ENCODE assay signal across 8 cellular contexts in genomic region chr15:98651581-98652220, GRCh38. TPM values are rescaled to one million over a fixed set of nuclear protein-coding genes. Genes with fewer than 3 reads are reported as not detected.
DNase-seq lines count a peak whose midpoint lies in the region; ATAC-seq lines count a peak whose summit lies in the region.

No MANE protein-coding gene starts in this region.

- no peaks in the 10 kb centered on the region for H3K27me3 ChIP-seq in adipocyte (replicated peaks; ENCODE audit: control insufficient read depth, insufficient read depth, low read length)

- peak overlapping the region; percentile 89 for H3K9ac ChIP-seq in adipocyte (ENCODE audit: low read length)

- no peaks in the 10 kb centered on the region for H3K9me3 ChIP-seq in adipocyte (ENCODE audit: control insufficient read depth, low read length)

- H3K36me3 ChIP-seq in adipocyte (ENCODE audit: control insufficient read depth, insufficient read depth, low read length, severe bottlenecking): no peaks in the 10 kb centered on the region

- CTCF ChIA-PET in activated CD4-positive, alpha-beta T cell treated with anti-CD3 and anti-CD28 coated beads for 36 hours (lab: Charles Lee): interaction anchor here (0.6 to 2.2 kb wide), 6 partner anchors 7 to 196 kb away, joined by 3 to 5 read pairs (median 4); no protein-coding TSS in a partner anchor

- peaks cover 3% of the 10 kb centered on the region for H3K36me3 Mint-ChIP-seq in activated CD4-positive, alpha-beta T cell treated with anti-CD3 and anti-CD28 coated beads for 36 hours (ENCODE audit: low read depth)
- no peaks in the 10 kb centered on the region for H3K36me3 Mint-ChIP-seq in immature natural killer cell

- no peak for ATAC-seq in activated CD4-positive, alpha-beta T cell treated with anti-CD3 and anti-CD28 coated beads for 36 hours
- no peak for ATAC-seq in GM21825 (IDR thresholded peaks at IDR 0.05; ENCODE audit: unreplicated experiment)

- peaks cover 40% of the 10 kb centered on the region for H3K4me1 Mint-ChIP-seq in activated CD4-positive, alpha-beta T cell treated with anti-CD3 and anti-CD28 coated beads for 36 hours
- peaks cover 36 to 38% of the 10 kb centered on the region in 2 donors for H3K4me1 Mint-ChIP-seq in immature natural killer cell

- peak overlapping the region; percentile 91 for H3K27ac Mint-ChIP-seq in activated CD4-positive, alpha-beta T cell treated with anti-CD3 and anti-CD28 coated beads for 36 hours
- H3K27ac Mint-ChIP-seq in immature natural killer cell: peak overlapping the region; percentile 90 to 97 (median 96)

- peak overlapping the region; percentile 90 for H3K4me3 ChIP-seq in adipocyte (ENCODE audit: low read length)

- intact Hi-C loops in activated CD4-positive, alpha-beta T cell treated with anti-CD3 and anti-CD28 coated beads for 36 hours (cut with DNase I, micrococcal nuclease): loop anchor here (1.0 to 10.0 kb wide), 2 partner anchors 18 to 423 kb away; no protein-coding TSS in a partner anchor

- no peaks in the 10 kb centered on the region for H3K9me3 Mint-ChIP-seq in activated CD4-positive, alpha-beta T cell treated with anti-CD3 and anti-CD28 coated beads for 36 hours (ENCODE audit: low read depth)
- H3K9me3 Mint-ChIP-seq in immature natural killer cell: peaks cover 0 to 2% (median 0%) of the 10 kb centered on the region in 6 donors

- peak overlapping the region; percentile 89 for H3K4me3 Mint-ChIP-seq in activated CD4-positive, alpha-beta T cell treated with anti-CD3 and anti-CD28 coated beads for 36 hours
- H3K4me3 Mint-ChIP-seq in immature natural killer cell: peak overlapping the region; percentile 90 to 95 (median 91)

- H3K27me3 Mint-ChIP-seq in activated CD4-positive, alpha-beta T cell treated with anti-CD3 and anti-CD28 coated beads for 36 hours: peaks cover 12% of the 10 kb centered on the region
- peaks cover 15 to 27% (median 24%) of the 10 kb centered on the region in 3 donors for H3K27me3 Mint-ChIP-seq in immature natural killer cell (ENCODE audit: low read depth in 3 of 3)

- peak; percentile 27 for DNase-seq in activated CD4-positive, alpha-beta T cell treated with anti-CD3 and anti-CD28 coated beads for 36 hours
- DNase-seq in activated CD4-positive, alpha-beta T cell treated with anti-CD3 and anti-CD28 coated beads for 4 hours: no peak
- DNase-seq in adipocyte (ENCODE audit: low read depth): peak; percentile 66
- DNase-seq in immature natural killer cell: peak; percentile 14 to 71 (median 56)
- peak; percentile 46 for DNase-seq in superior temporal gyrus (ENCODE audit: extremely low spot score)
- no peak for DNase-seq in GDM1 (lab: John Stamatoyannopoulos, UW)
- DNase-seq in SW 1271 (lab: John Stamatoyannopoulos, UW): no peak

- H3K4me1 ChIP-seq in adipocyte (ENCODE audit: control insufficient read depth, insufficient read depth, low read length): peaks cover 17% of the 10 kb centered on the region

- POLR2A ChIA-PET in activated CD4-positive, alpha-beta T cell treated with anti-CD3 and anti-CD28 coated beads for 36 hours (lab: Charles Lee): interaction anchor here (0.6 to 0.9 kb wide), 2 partner anchors 36 to 85 kb away, joined by 3 read pairs; no protein-coding TSS in a partner anchor

RNA-seq across cellular contexts. Expression of gene IGF1R, which starts 3.4 kb away (rescaled TPM):
- 10 to 100 TPM; 26.3 to 43.7 TPM for total RNA-seq in activated CD4-positive, alpha-beta T cell treated with anti-CD3 and anti-CD28 coated beads for 36 hours
- 1 to 10 TPM; 1.4 to 4.7 (median 1.4) TPM for polyA plus RNA-seq in immature natural killer cell

Comparison
In these comparisons a context has a peak if more than half of its experiments do, and no peak if none do; other contexts are left out.
1. DNase-seq: peak in activated CD4-positive, alpha-beta T cell treated with anti-CD3 and anti-CD28 coated beads for 36 hours (single experiment), adipocyte (single experiment), immature natural killer cell (3 of 3) and superior temporal gyrus (single experiment); none in activated CD4-positive, alpha-beta T cell treated with anti-CD3 and anti-CD28 coated beads for 4 hours (0 of 2), GDM1 (single experiment) and SW 1271 (0 of 2).